Comparison of ENCODE assay signal across 9 cellular contexts in the genomic region with DNA sequence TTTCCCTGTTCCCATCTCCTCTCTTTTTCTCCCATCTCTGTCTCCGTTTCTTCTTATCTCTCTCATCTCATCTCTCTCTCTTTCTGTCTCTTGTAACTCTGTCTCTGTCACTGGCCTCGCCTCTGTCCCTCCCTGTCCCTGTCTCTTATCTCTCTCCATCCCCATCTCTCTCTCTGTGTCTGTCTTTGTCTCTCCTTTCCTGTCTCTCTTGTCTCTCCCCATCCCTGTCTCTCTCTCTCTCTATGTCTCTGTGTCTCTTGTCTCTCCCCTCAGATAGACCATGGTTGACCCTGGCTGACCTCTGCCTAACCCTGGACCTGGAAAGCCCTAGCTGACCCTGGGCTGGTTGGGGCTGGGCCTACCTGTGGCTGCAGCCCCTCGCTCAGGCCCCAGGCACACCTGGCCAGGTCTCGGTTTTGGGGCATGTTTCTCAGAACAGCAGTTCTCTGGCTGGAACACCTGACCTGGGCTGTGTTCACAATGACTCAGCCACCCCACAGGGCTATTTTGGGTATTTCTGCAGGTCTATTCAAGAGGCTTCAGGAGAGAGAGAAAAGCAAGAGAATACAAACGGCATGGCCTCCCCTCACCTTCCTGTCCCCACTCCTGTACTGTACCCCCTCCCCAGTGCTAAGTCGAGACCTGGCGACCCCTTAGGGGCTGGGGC.
A peak's percentile ranks its signal among the peaks of the same experiment; 100 is the strongest.
DNase-seq lines count a peak whose midpoint lies in the region; ATAC-seq and TF ChIP-seq lines count a peak whose summit lies in the region.
"Had no signal": no experiment of that assay in that cellular context is flagged by ENCODE, and none has a peak within 500 bp of the region (broad histone marks: within the 10 kb centered on the region; RNA-seq: fewer than 3 reads in every experiment).

No MANE protein-coding gene starts in this region.

- no peaks in the 10 kb centered on the region for H3K9me3 Mint-ChIP-seq in activated CD4-positive, alpha-beta memory T cell treated with anti-CD3 and anti-CD28 coated beads, Interleukin-2, amount 10 ng/mL, durations not matched to agents 7 days and 5 days

- no peaks in the 10 kb centered on the region for H3K27me3 ChIP-seq in GM06990 (replicated peaks; ENCODE audit: control insufficient read depth, insufficient read depth, low read length)

- ATAC-seq in GM19043 (IDR thresholded peaks at IDR 0.05; ENCODE audit: low read depth, unreplicated experiment): peak; percentile 55
- peak; percentile 44 for ATAC-seq in HG02981 (IDR thresholded peaks at IDR 0.05; ENCODE audit: unreplicated experiment)

- H3K36me3 ChIP-seq in GM06990 (ENCODE audit: control insufficient read depth, insufficient read depth, low read length): no peaks in the 10 kb centered on the region

- peak overlapping the region; percentile 66 for H3K27ac Mint-ChIP-seq in activated CD4-positive, alpha-beta memory T cell treated with anti-CD3 and anti-CD28 coated beads, Interleukin-2, amount 10 ng/mL, durations not matched to agents 7 days and 5 days

- no peak overlapping the region for H3K4me3 Mint-ChIP-seq in activated CD4-positive, alpha-beta memory T cell treated with anti-CD3 and anti-CD28 coated beads, Interleukin-2, amount 10 ng/mL, durations not matched to agents 7 days and 5 days

- DNase-seq in GM06990 (ENCODE audit: extremely low read depth, insufficient read length): peak; percentile 85
- peak; percentile 33 for DNase-seq in activated CD4-positive, alpha-beta memory T cell treated with anti-CD3 and anti-CD28 coated beads, Interleukin-2, amount 10 ng/mL, durations not matched to agents 7 days and 5 days
- DNase-seq in NCI-H1092 (lab: John Stamatoyannopoulos, UW): no peak
- no peak for DNase-seq in NOMO-1 (lab: John Stamatoyannopoulos, UW; ENCODE audit: unreplicated experiment in 2 of 2)
- DNase-seq in SW480 (ENCODE audit: low spot score): no peak
- DNase-seq in NCI-H82 treated with DMSO at 0.1 percent for 48 hours (lab: John Stamatoyannopoulos, UW; ENCODE audit: unreplicated experiment): no peak
- DNase-seq: NCI-H146 had no signal

- no peaks in the 10 kb centered on the region for H3K36me3 Mint-ChIP-seq in activated CD4-positive, alpha-beta memory T cell treated with anti-CD3 and anti-CD28 coated beads, Interleukin-2, amount 10 ng/mL, durations not matched to agents 7 days and 5 days (ENCODE audit: low read depth)

- H3K4me1 Mint-ChIP-seq in activated CD4-positive, alpha-beta memory T cell treated with anti-CD3 and anti-CD28 coated beads, Interleukin-2, amount 10 ng/mL, durations not matched to agents 7 days and 5 days: peaks cover 23% of the 10 kb centered on the region

- POLR2A ChIA-PET in activated CD4-positive, alpha-beta memory T cell treated with anti-CD3 and anti-CD28 coated beads, Interleukin-2, amount 10 ng/mL, durations not matched to agents 7 days and 5 days (lab: Charles Lee): no interaction called here

- CTCF ChIA-PET in activated CD4-positive, alpha-beta memory T cell treated with anti-CD3 and anti-CD28 coated beads, Interleukin-2, amount 10 ng/mL, durations not matched to agents 7 days and 5 days (lab: Charles Lee): no interaction called here

- H3K4me3 ChIP-seq in GM06990 (replicated peaks; ENCODE audit: low read depth, low read length): peak overlapping the region; percentile 38

- TF ChIP-seq CTCF in GM06990 (IDR thresholded peaks at IDR 0.05; ENCODE audit: insufficient read depth, low read length, poor library complexity, severe bottlenecking): no peak

- H3K27me3 Mint-ChIP-seq in activated CD4-positive, alpha-beta memory T cell treated with anti-CD3 and anti-CD28 coated beads, Interleukin-2, amount 10 ng/mL, durations not matched to agents 7 days and 5 days: no peaks in the 10 kb centered on the region

Comparison
In these comparisons a context has a peak if more than half of its experiments do, and no peak if none do; other contexts are left out.
1. DNase-seq: peak in GM06990 (single experiment) and activated CD4-positive, alpha-beta memory T cell treated with anti-CD3 and anti-CD28 coated beads, Interleukin-2, amount 10 ng/mL, durations not matched to agents 7 days and 5 days (single experiment); none in NCI-H1092 (single experiment), NOMO-1 (0 of 2), SW480 (single experiment) and NCI-H82 treated with DMSO at 0.1 percent for 48 hours (single experiment).